1 cellular context compared by ENCODE assay signal in the genomic region with DNA sequence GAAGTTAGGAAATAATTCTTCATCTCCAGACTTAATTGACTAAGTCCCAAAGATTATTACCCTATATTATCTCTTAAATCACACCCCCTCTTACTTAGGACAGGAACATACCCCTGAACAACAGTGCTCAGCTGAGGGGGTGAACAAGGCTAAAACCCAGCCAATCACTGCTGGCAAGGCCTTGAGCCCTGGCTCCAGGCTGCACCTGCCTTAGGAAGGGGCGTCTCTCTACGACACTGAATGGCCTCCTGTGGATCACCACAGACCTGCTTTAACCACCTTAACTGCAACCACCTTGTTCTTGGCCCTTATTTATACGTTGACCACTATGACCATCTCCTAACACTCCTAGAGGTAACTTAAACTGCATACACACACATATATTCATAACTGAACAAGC.
TF ChIP-seq lines count a peak whose summit lies in the region.

No MANE protein-coding gene starts in this region.

TF ChIP-seq in WTC11, 78 proteins besides CTCF, POLR2A, EP300 and RAD21 (continued from another document):
- TF ChIP-seq, protein P1, sequence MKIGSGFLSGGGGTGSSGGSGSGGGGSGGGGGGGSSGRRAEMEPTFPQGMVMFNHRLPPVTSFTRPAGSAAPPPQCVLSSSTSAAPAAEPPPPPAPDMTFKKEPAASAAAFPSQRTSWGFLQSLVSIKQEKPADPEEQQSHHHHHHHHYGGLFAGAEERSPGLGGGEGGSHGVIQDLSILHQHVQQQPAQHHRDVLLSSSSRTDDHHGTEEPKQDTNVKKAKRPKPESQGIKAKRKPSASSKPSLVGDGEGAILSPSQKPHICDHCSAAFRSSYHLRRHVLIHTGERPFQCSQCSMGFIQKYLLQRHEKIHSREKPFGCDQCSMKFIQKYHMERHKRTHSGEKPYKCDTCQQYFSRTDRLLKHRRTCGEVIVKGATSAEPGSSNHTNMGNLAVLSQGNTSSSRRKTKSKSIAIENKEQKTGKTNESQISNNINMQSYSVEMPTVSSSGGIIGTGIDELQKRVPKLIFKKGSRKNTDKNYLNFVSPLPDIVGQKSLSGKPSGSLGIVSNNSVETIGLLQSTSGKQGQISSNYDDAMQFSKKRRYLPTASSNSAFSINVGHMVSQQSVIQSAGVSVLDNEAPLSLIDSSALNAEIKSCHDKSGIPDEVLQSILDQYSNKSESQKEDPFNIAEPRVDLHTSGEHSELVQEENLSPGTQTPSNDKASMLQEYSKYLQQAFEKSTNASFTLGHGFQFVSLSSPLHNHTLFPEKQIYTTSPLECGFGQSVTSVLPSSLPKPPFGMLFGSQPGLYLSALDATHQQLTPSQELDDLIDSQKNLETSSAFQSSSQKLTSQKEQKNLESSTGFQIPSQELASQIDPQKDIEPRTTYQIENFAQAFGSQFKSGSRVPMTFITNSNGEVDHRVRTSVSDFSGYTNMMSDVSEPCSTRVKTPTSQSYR (CRISPR knock-in tag; IDR thresholded peaks at IDR 0.05): no peak
- TF ChIP-seq NFE2L1 (CRISPR knock-in tag; IDR thresholded peaks at IDR 0.05) (no peak), ELF4 (CRISPR knock-in tag; IDR thresholded peaks at IDR 0.05; ENCODE audit: low read depth) (no peak), GTF2I (CRISPR knock-in tag; conservative IDR thresholded peaks at IDR 0.05) (no peak), ZBTB21 (CRISPR knock-in tag; IDR thresholded peaks at IDR 0.05; ENCODE audit: borderline replicate concordance) (no peak)
- TF ChIP-seq, protein P2, sequence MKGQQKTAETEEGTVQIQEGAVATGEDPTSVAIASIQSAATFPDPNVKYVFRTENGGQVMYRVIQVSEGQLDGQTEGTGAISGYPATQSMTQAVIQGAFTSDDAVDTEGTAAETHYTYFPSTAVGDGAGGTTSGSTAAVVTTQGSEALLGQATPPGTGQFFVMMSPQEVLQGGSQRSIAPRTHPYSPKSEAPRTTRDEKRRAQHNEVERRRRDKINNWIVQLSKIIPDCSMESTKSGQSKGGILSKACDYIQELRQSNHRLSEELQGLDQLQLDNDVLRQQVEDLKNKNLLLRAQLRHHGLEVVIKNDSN (CRISPR knock-in tag; IDR thresholded peaks at IDR 0.05): no peak
